8 cellular contexts compared by ENCODE assay signal in the genomic region with DNA sequence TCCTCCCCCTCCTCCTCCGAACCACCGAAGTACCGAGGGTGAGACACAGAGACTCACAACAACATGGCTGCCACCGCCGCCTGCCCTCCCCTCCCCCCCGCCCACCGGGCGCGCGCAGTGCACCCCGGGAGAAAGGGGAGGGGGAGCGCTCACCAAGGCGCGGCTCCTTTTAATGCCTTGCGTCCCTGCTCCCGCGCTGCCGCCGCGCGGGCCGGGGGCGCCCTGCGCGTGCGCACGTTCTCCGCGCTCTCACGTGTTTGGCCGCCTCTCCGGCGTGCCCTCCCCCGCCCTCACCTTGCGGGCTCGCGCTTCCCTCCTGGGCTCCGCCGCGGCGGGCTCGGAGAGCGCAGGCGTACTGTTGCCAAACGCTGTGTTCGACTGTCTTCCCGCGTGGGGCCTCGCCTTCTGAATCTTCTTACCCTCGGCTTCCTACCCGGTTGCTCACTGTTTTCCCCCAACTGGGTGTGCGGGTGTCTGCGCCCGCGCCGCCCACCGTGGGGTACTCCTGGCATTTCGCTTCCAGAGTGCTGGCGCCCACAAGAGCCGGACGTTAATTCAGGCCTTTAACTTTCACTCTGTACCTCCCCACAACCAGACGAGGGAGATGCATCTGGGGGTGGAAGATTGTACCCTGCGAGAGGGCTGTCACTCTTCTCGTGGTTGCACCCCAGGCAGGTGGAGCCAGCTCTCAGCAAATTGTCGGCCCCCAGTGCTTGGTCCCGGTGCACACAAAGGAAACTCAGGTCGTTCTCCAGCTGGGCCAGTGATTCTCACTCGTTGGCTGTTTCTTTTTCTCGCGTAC. TPM values are rescaled to one million over a fixed set of nuclear protein-coding genes. Genes with fewer than 3 reads are reported as not detected.
DNase-seq lines count a peak whose midpoint lies in the region; ATAC-seq and TF ChIP-seq lines count a peak whose summit lies in the region.

A gene with protein sequence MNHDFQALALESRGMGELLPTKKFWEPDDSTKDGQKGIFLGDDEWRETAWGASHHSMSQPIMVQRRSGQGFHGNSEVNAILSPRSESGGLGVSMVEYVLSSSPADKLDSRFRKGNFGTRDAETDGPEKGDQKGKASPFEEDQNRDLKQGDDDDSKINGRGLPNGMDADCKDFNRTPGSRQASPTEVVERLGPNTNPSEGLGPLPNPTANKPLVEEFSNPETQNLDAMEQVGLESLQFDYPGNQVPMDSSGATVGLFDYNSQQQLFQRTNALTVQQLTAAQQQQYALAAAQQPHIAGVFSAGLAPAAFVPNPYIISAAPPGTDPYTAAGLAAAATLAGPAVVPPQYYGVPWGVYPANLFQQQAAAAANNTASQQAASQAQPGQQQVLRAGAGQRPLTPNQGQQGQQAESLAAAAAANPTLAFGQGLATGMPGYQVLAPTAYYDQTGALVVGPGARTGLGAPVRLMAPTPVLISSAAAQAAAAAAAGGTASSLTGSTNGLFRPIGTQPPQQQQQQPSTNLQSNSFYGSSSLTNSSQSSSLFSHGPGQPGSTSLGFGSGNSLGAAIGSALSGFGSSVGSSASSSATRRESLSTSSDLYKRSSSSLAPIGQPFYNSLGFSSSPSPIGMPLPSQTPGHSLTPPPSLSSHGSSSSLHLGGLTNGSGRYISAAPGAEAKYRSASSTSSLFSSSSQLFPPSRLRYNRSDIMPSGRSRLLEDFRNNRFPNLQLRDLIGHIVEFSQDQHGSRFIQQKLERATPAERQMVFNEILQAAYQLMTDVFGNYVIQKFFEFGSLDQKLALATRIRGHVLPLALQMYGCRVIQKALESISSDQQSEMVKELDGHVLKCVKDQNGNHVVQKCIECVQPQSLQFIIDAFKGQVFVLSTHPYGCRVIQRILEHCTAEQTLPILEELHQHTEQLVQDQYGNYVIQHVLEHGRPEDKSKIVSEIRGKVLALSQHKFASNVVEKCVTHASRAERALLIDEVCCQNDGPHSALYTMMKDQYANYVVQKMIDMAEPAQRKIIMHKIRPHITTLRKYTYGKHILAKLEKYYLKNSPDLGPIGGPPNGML (minus strand): TSS at position 92 of the 802 bp plus-strand sequence. CDS start 23,484 bp downstream, outside the sequence.

- peak within 1 kb of the TSS; percentile 85 for H3K27ac ChIP-seq in AG04450 (ENCODE audit: low read depth, low read length)
- peak within 1 kb of the TSS; percentile 100 for H3K27ac ChIP-seq in WERI-Rb-1
- H3K27ac ChIP-seq in breast epithelium, result peak within 1 kb of the TSS; percentile 97
- peak within 1 kb of the TSS; percentile 94 for H3K27ac ChIP-seq in skeletal muscle tissue (ENCODE audit: low read depth, low read length)

- ATAC-seq in GM18909 (IDR thresholded peaks at IDR 0.05; ENCODE audit: poor library complexity, unreplicated experiment) (peak; percentile 86), HG03159 (IDR thresholded peaks at IDR 0.05; ENCODE audit: unreplicated experiment) (peak; percentile 85)

- no peaks in the 10 kb centered on the region for H3K27me3 ChIP-seq in AG04450 (ENCODE audit: control insufficient read depth, insufficient read depth, low read length)
- no peaks in the 10 kb centered on the region for H3K27me3 ChIP-seq in WERI-Rb-1 (ENCODE audit: insufficient read depth, low read depth, severe bottlenecking)
- H3K27me3 ChIP-seq in breast epithelium, result no peaks in the 10 kb centered on the region
- H3K27me3 ChIP-seq in skeletal muscle tissue (ENCODE audit: control insufficient read depth in 3 of 3, insufficient read depth in 3 of 3, low read length in 3 of 3), result no peaks in the 10 kb centered on the region

- H3K4me1 ChIP-seq in breast epithelium, result peaks cover 0 to 11% of the 10 kb centered on the region in 2 donors
- H3K4me1 ChIP-seq in skeletal muscle tissue (ENCODE audit: control insufficient read depth in 3 of 3, insufficient read depth in 3 of 3, low read length in 3 of 3), result peaks cover 11 to 37% (median 34%) of the 10 kb centered on the region in 3 donors

- peak; percentile 51 for TF ChIP-seq POLR2A in breast epithelium (IDR thresholded peaks at IDR 0.05)

- TF ChIP-seq CTCF in AG04450 (IDR thresholded peaks at IDR 0.05; ENCODE audit: low read depth, low read length) (no peak), WERI-Rb-1 (IDR thresholded peaks at IDR 0.05; ENCODE audit: low read depth, low read length) (no peak), breast epithelium (IDR thresholded peaks at IDR 0.05) (peak in 1 of 3 donors; percentile 25)

- H3K9me3 ChIP-seq in AG04450 (ENCODE audit: control insufficient read depth, insufficient read depth, low read length), result no peaks in the 10 kb centered on the region
- H3K9me3 ChIP-seq in WERI-Rb-1 (ENCODE audit: severe bottlenecking), result no peaks in the 10 kb centered on the region
- no peaks in the 10 kb centered on the region for H3K9me3 ChIP-seq in breast epithelium
- H3K9me3 ChIP-seq in iPS-18c (ENCODE audit: control insufficient read depth, insufficient read depth, low read length), result no peaks in the 10 kb centered on the region
- H3K9me3 ChIP-seq in skeletal muscle tissue (ENCODE audit: control insufficient read depth in 3 of 3, low read length in 3 of 3), result no peaks in the 10 kb centered on the region

- H3K4me3 ChIP-seq in AG04450 (ENCODE audit: low read depth, low read length), result peak within 1 kb of the TSS; percentile 81
- H3K4me3 ChIP-seq in WERI-Rb-1 (ENCODE audit: low read depth, low read length), result peak within 1 kb of the TSS; percentile 78
- peak within 1 kb of the TSS; percentile 80 to 93 (median 83) for H3K4me3 ChIP-seq in breast epithelium
- H3K4me3 ChIP-seq in iPS-18c (ENCODE audit: insufficient read depth, low read depth, low read length), result peak within 1 kb of the TSS; percentile 81
- peak within 1 kb of the TSS; percentile 89 to 93 (median 89) for H3K4me3 ChIP-seq in skeletal muscle tissue (ENCODE audit: low read length in 3 of 3)

- H3K36me3 ChIP-seq in WERI-Rb-1 (peaks cover 38% of the 10 kb centered on the region), breast epithelium (no peaks in the 10 kb centered on the region), skeletal muscle tissue (ENCODE audit: control insufficient read depth in 3 of 3, insufficient read depth in 3 of 3, low read length in 3 of 3) (no peaks in the 10 kb centered on the region)

- H3K9ac ChIP-seq in skeletal muscle tissue (ENCODE audit: low read depth in 1 of 3, low read length in 3 of 3), result peak within 1 kb of the TSS; percentile 95 to 98 (median 98)

- DNase-seq in AG04450 (ENCODE audit: low read depth, low spot score), result peak; percentile 78
- peak; percentile 99 for DNase-seq in NCI-H2227 (lab: John Stamatoyannopoulos, UW; ENCODE audit: unreplicated experiment)
- peak; percentile 98 for DNase-seq in WERI-Rb-1
- DNase-seq in breast epithelium (ENCODE audit: low spot score in 2 of 2), result peak; percentile 90 to 95

- CTCF ChIA-PET in AG04450 (lab: Charles Lee), result interaction anchor here (4.0 kb wide), 1 partner anchor 28 kb away, joined by 18 read pairs; no protein-coding TSS in a partner anchor

- POLR2A ChIA-PET in AG04450 (lab: Yijun Ruan, JAX), result interaction anchor here (1.9 kb wide), 1 partner anchor 96 kb away, joined by 7 read pairs; the partner anchor contains the start of gene RHOB

- intact Hi-C loops in breast epithelium (cut with DNase I; ENCODE audit: low total_unique reads), result no loop called here

RNA-seq across cellular contexts. Expression of the gene that starts here (rescaled TPM):
- polyA plus RNA-seq in AG04450 (2011; rRNA removed), result 42.9 and 53.7 TPM in 2 replicates
- polyA minus RNA-seq in AG04450 (2011; rRNA and poly(A)+ RNA removed), result 134 and 159 TPM in 2 replicates
- total RNA-seq in breast epithelium (10 to 100 TPM; 69.3 to 94.0 (median 92.8) TPM), skeletal muscle tissue (80.4 TPM)

Comparison
In these comparisons a context has a peak if more than half of its experiments do, and no peak if none do; other contexts are left out.
1. Peak in every context shown above with its lines: DNase-seq, ATAC-seq, H3K4me3 ChIP-seq and H3K27ac ChIP-seq.